2 cellular contexts compared by ENCODE assay signal in genomic region chr4:16695896-16696295, GRCh38.
TF ChIP-seq lines count a peak whose summit lies in the region.

No MANE protein-coding gene starts in this region.

TF ChIP-seq in GM23338, 12 proteins besides CTCF, POLR2A, EP300 and RAD21:
- TF ChIP-seq ZNF114 (CRISPR knock-in tag; IDR thresholded peaks at IDR 0.05) = no peak
- TF ChIP-seq, protein P1, sequence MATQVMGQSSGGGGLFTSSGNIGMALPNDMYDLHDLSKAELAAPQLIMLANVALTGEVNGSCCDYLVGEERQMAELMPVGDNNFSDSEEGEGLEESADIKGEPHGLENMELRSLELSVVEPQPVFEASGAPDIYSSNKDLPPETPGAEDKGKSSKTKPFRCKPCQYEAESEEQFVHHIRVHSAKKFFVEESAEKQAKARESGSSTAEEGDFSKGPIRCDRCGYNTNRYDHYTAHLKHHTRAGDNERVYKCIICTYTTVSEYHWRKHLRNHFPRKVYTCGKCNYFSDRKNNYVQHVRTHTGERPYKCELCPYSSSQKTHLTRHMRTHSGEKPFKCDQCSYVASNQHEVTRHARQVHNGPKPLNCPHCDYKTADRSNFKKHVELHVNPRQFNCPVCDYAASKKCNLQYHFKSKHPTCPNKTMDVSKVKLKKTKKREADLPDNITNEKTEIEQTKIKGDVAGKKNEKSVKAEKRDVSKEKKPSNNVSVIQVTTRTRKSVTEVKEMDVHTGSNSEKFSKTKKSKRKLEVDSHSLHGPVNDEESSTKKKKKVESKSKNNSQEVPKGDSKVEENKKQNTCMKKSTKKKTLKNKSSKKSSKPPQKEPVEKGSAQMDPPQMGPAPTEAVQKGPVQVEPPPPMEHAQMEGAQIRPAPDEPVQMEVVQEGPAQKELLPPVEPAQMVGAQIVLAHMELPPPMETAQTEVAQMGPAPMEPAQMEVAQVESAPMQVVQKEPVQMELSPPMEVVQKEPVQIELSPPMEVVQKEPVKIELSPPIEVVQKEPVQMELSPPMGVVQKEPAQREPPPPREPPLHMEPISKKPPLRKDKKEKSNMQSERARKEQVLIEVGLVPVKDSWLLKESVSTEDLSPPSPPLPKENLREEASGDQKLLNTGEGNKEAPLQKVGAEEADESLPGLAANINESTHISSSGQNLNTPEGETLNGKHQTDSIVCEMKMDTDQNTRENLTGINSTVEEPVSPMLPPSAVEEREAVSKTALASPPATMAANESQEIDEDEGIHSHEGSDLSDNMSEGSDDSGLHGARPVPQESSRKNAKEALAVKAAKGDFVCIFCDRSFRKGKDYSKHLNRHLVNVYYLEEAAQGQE (IDR thresholded peaks at IDR 0.05; ENCODE audit: unreplicated experiment) = no peak
- TF ChIP-seq STAT1 (IDR thresholded peaks at IDR 0.05; ENCODE audit: unreplicated experiment) = no peak
- no peak for TF ChIP-seq ZNF331 (CRISPR knock-in tag; IDR thresholded peaks at IDR 0.05; ENCODE audit: low read depth)
- no peak for TF ChIP-seq JUNB (IDR thresholded peaks at IDR 0.05; ENCODE audit: unreplicated experiment)
- no peak for TF ChIP-seq EZH2phosphoT487 (IDR thresholded peaks at IDR 0.05; ENCODE audit: unreplicated experiment)
- TF ChIP-seq CREB1 (CRISPR knock-in tag; IDR thresholded peaks at IDR 0.05; ENCODE audit: low read depth) = no peak
- TF ChIP-seq NANOG (IDR thresholded peaks at IDR 0.05; ENCODE audit: borderline replicate concordance) = no peak
- TF ChIP-seq POLR2AphosphoS5 (IDR thresholded peaks at IDR 0.05; ENCODE audit: low read depth) = no peak
- TF ChIP-seq, protein P2, sequence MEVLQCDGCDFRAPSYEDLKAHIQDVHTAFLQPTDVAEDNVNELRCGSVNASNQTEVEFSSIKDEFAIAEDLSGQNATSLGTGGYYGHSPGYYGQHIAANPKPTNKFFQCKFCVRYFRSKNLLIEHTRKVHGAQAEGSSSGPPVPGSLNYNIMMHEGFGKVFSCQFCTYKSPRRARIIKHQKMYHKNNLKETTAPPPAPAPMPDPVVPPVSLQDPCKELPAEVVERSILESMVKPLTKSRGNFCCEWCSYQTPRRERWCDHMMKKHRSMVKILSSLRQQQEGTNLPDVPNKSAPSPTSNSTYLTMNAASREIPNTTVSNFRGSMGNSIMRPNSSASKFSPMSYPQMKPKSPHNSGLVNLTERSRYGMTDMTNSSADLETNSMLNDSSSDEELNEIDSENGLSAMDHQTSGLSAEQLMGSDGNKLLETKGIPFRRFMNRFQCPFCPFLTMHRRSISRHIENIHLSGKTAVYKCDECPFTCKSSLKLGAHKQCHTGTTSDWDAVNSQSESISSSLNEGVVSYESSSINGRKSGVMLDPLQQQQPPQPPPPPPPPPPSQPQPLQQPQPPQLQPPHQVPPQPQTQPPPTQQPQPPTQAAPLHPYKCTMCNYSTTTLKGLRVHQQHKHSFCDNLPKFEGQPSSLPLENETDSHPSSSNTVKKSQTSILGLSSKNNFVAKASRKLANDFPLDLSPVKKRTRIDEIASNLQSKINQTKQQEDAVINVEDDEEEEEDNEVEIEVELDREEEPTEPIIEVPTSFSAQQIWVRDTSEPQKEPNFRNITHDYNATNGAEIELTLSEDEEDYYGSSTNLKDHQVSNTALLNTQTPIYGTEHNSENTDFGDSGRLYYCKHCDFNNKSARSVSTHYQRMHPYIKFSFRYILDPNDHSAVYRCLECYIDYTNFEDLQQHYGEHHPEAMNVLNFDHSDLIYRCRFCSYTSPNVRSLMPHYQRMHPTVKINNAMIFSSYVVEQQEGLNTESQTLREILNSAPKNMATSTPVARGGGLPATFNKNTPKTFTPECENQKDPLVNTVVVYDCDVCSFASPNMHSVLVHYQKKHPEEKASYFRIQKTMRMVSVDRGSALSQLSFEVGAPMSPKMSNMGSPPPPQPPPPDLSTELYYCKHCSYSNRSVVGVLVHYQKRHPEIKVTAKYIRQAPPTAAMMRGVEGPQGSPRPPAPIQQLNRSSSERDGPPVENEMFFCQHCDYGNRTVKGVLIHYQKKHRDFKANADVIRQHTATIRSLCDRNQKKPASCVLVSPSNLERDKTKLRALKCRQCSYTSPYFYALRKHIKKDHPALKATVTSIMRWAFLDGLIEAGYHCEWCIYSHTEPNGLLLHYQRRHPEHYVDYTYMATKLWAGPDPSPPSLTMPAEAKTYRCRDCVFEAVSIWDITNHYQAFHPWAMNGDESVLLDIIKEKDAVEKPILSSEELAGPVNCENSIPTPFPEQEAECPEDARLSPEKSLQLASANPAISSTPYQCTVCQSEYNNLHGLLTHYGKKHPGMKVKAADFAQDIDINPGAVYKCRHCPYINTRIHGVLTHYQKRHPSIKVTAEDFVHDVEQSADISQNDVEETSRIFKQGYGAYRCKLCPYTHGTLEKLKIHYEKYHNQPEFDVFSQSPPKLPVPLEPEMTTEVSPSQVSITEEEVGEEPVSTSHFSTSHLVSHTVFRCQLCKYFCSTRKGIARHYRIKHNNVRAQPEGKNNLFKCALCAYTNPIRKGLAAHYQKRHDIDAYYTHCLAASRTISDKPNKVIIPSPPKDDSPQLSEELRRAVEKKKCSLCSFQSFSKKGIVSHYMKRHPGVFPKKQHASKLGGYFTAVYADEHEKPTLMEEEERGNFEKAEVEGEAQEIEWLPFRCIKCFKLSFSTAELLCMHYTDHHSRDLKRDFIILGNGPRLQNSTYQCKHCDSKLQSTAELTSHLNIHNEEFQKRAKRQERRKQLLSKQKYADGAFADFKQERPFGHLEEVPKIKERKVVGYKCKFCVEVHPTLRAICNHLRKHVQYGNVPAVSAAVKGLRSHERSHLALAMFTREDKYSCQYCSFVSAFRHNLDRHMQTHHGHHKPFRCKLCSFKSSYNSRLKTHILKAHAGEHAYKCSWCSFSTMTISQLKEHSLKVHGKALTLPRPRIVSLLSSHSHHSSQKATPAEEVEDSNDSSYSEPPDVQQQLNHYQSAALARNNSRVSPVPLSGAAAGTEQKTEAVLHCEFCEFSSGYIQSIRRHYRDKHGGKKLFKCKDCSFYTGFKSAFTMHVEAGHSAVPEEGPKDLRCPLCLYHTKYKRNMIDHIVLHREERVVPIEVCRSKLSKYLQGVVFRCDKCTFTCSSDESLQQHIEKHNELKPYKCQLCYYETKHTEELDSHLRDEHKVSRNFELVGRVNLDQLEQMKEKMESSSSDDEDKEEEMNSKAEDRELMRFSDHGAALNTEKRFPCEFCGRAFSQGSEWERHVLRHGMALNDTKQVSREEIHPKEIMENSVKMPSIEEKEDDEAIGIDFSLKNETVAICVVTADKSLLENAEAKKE (CRISPR knock-in tag; IDR thresholded peaks at IDR 0.05) = no peak
- no peak for TF ChIP-seq EZH2 (IDR thresholded peaks at IDR 0.05; ENCODE audit: low read depth, unreplicated experiment)
- TF ChIP-seq, protein P3, sequence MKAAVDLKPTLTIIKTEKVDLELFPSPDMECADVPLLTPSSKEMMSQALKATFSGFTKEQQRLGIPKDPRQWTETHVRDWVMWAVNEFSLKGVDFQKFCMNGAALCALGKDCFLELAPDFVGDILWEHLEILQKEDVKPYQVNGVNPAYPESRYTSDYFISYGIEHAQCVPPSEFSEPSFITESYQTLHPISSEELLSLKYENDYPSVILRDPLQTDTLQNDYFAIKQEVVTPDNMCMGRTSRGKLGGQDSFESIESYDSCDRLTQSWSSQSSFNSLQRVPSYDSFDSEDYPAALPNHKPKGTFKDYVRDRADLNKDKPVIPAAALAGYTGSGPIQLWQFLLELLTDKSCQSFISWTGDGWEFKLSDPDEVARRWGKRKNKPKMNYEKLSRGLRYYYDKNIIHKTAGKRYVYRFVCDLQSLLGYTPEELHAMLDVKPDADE (IDR thresholded peaks at IDR 0.05) = no peak

TF ChIP-seq in H1, 55 proteins besides CTCF, POLR2A, EP300 and RAD21:
- no peak for TF ChIP-seq SIRT6 (IDR thresholded peaks at IDR 0.05; ENCODE audit: low read length)
- no peak for TF ChIP-seq BCL11A (IDR thresholded peaks at IDR 0.05; ENCODE audit: low read depth in 2 of 2, low read length in 2 of 2)
- no peak for TF ChIP-seq ATF3 (IDR thresholded peaks at IDR 0.05; ENCODE audit: insufficient read depth, low read depth, low read length)
- TF ChIP-seq POLR2AphosphoS5 (IDR thresholded peaks at IDR 0.05; ENCODE audit: low read depth, low read length) = no peak
- TF ChIP-seq TEAD4 (IDR thresholded peaks at IDR 0.05; ENCODE audit: low read depth, low read length) = no peak
- TF ChIP-seq SP1 (IDR thresholded peaks at IDR 0.05; ENCODE audit: low read depth, low read length) = no peak
- no peak for TF ChIP-seq EGR1 (IDR thresholded peaks at IDR 0.05; ENCODE audit: borderline replicate concordance, low read depth, low read length)
- no peak for TF ChIP-seq TAF7 (optimal IDR thresholded peaks at IDR 0.05; ENCODE audit: borderline replicate concordance, low read depth, low read length)
- no peak for TF ChIP-seq GTF2F1 (IDR thresholded peaks at IDR 0.05; ENCODE audit: borderline replicate concordance, low read depth, low read length)
